ENCODE assay signal across 8 cellular contexts in the genomic region with DNA sequence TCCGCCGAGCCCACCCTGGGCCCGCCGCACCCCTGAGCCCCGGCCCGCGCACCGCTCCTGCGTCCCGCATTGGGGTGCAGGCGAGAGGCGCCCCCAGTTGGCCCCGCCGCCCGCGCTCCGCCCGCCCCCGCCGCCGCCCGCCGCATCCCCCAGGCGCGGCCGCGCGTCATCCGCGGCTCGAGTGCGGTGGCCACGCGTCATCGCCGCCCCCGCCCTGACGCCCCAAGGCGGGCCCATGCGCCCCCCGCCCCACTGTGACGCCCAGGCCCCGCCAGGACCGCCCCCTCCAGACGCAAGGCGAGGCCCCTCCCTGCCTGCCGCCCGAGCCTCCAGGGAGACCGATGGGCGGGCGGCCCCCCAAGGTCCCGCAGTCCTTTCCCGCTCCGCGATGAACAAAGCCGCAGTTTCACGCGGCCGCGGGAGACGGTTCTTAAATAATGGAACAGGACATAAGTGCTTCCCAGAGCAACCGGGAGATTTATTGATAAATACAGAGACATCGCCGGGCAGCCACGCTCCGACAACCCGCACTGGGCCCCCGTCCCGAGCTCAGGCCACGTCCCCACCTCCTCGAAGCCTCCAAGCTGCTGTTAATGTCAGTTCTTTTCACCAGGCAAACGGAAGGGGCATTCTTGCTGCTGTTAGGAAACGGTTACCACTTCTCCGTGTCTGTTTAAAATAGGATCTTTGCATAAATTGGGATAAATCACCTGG. TPM values are rescaled to one million over a fixed set of nuclear protein-coding genes. Genes with fewer than 3 reads are reported as not detected.
DNase-seq lines count a peak whose midpoint lies in the region; ATAC-seq and TF ChIP-seq lines count a peak whose summit lies in the region.

Gene ANKRD60, minus strand, starts transcription at position 170 of the 714 bp plus-strand sequence. Its CDS starts 0 bp downstream, at position 170.

- H3K36me3 ChIP-seq in neuronal stem cell (replicated peaks in 1 of 2; ENCODE audit: control insufficient read depth in 2 of 2, insufficient read depth in 2 of 2, low read length in 2 of 2) = no peaks in the 10 kb centered on the region

- H2BK5ac ChIP-seq in neuronal stem cell (ENCODE audit: low read length) = no peak within 1 kb of the TSS

- no peak for TF ChIP-seq CTCF in HFF-Myc (IDR thresholded peaks at IDR 0.05; ENCODE audit: low read depth, low read length, missing control alignments)

- no peak within 1 kb of the TSS for H2BK120ac ChIP-seq in neuronal stem cell (ENCODE audit: low read depth, low read length)

- ATAC-seq in GM19023 (IDR thresholded peaks at IDR 0.05; ENCODE audit: unreplicated experiment) (no peak), HG02852 (IDR thresholded peaks at IDR 0.05; ENCODE audit: unreplicated experiment) (no peak)

- H4K8ac ChIP-seq in neuronal stem cell (ENCODE audit: low read depth, low read length) = no peak within 1 kb of the TSS

- peaks cover 2 to 77% (median 25%) of the 10 kb centered on the region in 3 experiments for H3K27me3 ChIP-seq in neuronal stem cell (ENCODE audit: control insufficient read depth in 3 of 3, insufficient read depth in 3 of 3, low read depth in 1 of 3, low read length in 3 of 3)

- no peak within 1 kb of the TSS for H3K4ac ChIP-seq in neuronal stem cell (ENCODE audit: low read length)

- no peak within 1 kb of the TSS for H2BK15ac ChIP-seq in neuronal stem cell (ENCODE audit: low read length)

- DNase-seq in HFF-Myc (ENCODE audit: extremely low read depth, low read depth) = no peak
- DNase-seq in activated CD4-positive, alpha-beta T cell treated with anti-CD3 and anti-CD28 coated beads for 48 hours = peak; percentile 49
- DNase-seq in effector CD4-positive, alpha-beta T cell = peak; percentile 62
- peak; percentile 54 for DNase-seq in neuronal stem cell (ENCODE audit: low spot score)
- no peak for DNase-seq in NCI-H2196 (lab: John Stamatoyannopoulos, UW; ENCODE audit: unreplicated experiment)
- no peak for DNase-seq in dedifferentiated amniotic fluid mesenchymal stem cell (ENCODE audit: extremely low spot score)

- H3K23ac ChIP-seq in neuronal stem cell (ENCODE audit: low read depth, low read length, poor library complexity) = peak within 1 kb of the TSS; percentile 59

- peak within 1 kb of the TSS; percentile 84 for H3K4me2 ChIP-seq in neuronal stem cell (ENCODE audit: insufficient read depth, low read length, poor library complexity, severe bottlenecking)

- H3K27ac ChIP-seq in neuronal stem cell (replicated peaks; ENCODE audit: low read length) = no peak within 1 kb of the TSS

- no peak within 1 kb of the TSS for H4K91ac ChIP-seq in neuronal stem cell (ENCODE audit: low read depth, low read length, poor library complexity)

- peak within 1 kb of the TSS; percentile 83 for H2AFZ ChIP-seq in neuronal stem cell (ENCODE audit: low read length)

- H3K79me1 ChIP-seq in neuronal stem cell (ENCODE audit: low read depth, low read length) = no peaks in the 10 kb centered on the region

- peaks cover 7% of the 10 kb centered on the region in 2 donors for H3K4me1 ChIP-seq in neuronal stem cell (ENCODE audit: control insufficient read depth in 2 of 2, insufficient read depth in 1 of 2, low read depth in 1 of 2, low read length in 2 of 2)

- H3K9ac ChIP-seq in neuronal stem cell (ENCODE audit: low read depth, low read length, poor library complexity) = peak within 1 kb of the TSS; percentile 71

- no peak within 1 kb of the TSS for H2BK12ac ChIP-seq in neuronal stem cell (ENCODE audit: low read length)

- peak within 1 kb of the TSS; percentile 77 for H3K18ac ChIP-seq in neuronal stem cell (ENCODE audit: low read length)

- peak within 1 kb of the TSS; percentile 31 for H3K4me3 ChIP-seq in HFF-Myc (replicated peaks; ENCODE audit: low read depth, low read length)
- peak within 1 kb of the TSS; percentile 26 to 75 for H3K4me3 ChIP-seq in neuronal stem cell (ENCODE audit: low read length in 2 of 2)

- H3K9me3 ChIP-seq in neuronal stem cell (replicated peaks in 1 of 2; ENCODE audit: control insufficient read depth in 2 of 2, insufficient read depth in 1 of 2, low read depth in 1 of 2, low read length in 2 of 2) = peaks cover 4 to 5% of the 10 kb centered on the region in 2 donors

- no peak within 1 kb of the TSS for H3K14ac ChIP-seq in neuronal stem cell (ENCODE audit: low read length)

- H2AK5ac ChIP-seq in neuronal stem cell (ENCODE audit: low read depth, low read length) = no peak within 1 kb of the TSS

- WGBS in neuronal stem cell (ENCODE audit: extremely low coverage in 2 of 2, insufficient read length in 2 of 2, insufficient replicate concordance in 1 of 2), 2 donors = no CpG with 5 or more reads among the region's 74 CpGs

RNA-seq across cellular contexts. Expression of gene ANKRD60, which starts in this region (rescaled TPM):
- not detected for polyA plus RNA-seq in neuronal stem cell (2013, experiment 1 of 2)
- polyA plus RNA-seq in neuronal stem cell (2013, experiment 2 of 2) = not detected

Comparison
In these comparisons a context has a peak if more than half of its experiments do, and no peak if none do; other contexts are left out.
1. DNase-seq: peak in activated CD4-positive, alpha-beta T cell treated with anti-CD3 and anti-CD28 coated beads for 48 hours (single experiment), effector CD4-positive, alpha-beta T cell (single experiment) and neuronal stem cell (single experiment); none in HFF-Myc (single experiment), NCI-H2196 (single experiment) and dedifferentiated amniotic fluid mesenchymal stem cell (single experiment).